Comparison of ENCODE assay signal across 1 cellular context in the genomic region with DNA sequence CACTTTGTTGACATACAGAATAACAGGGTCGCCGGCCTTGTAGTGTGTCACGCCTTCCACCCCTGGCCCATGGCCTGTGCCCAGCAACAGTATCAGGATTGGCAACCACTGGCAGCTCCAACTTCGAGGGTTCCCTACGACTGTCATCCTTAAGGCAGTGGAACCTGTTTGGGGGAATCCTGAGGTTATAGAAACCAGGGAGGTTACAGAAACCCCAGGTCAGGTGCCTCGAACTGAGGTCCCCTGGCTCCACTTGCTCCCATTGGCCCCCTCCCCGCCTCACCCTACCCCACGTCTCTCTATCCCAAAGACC.
TF ChIP-seq lines count a peak whose summit lies in the region.

No MANE protein-coding gene starts in this region.

TF ChIP-seq in HEK293T, 16 proteins besides CTCF, POLR2A, EP300 and RAD21 (continued from another document):
- TF ChIP-seq L3MBTL2 (conservative IDR thresholded peaks at IDR 0.05) (no peak), SP1 (IDR thresholded peaks at IDR 0.05) (no peak)
